ENCODE assay signal across 8 cellular contexts in genomic region chr19:58002384-58003152, GRCh38. TPM values are rescaled to one million over a fixed set of nuclear protein-coding genes. Genes with fewer than 3 reads are reported as not detected.
DNase-seq lines count a peak whose midpoint lies in the region; ATAC-seq and TF ChIP-seq lines count a peak whose summit lies in the region.

Gene ZNF606, minus strand, starts transcription at chr19:58002820. Its CDS starts 1,501 bp downstream, at chr19:58001319.

- H3K27ac Mint-ChIP-seq in activated naive CD4-positive, alpha-beta T cell treated with anti-CD3 and anti-CD28 coated beads, Interleukin-2, amount 50 U/mL, for 72 hours = peak within 1 kb of the TSS; percentile 77 to 96

- H3K4me3 ChIP-seq in DND-41 (ENCODE audit: low read depth in 1 of 2, low read length in 2 of 2) (peak within 1 kb of the TSS; percentile 76 to 95), Karpas-422 (ENCODE audit: low read length) (peak within 1 kb of the TSS; percentile 72), SK-N-SH (ENCODE audit: low read depth in 2 of 2, low read length in 1 of 2) (peak within 1 kb of the TSS; percentile 68 to 70), osteoblast (ENCODE audit: insufficient read depth, low read length) (peak within 1 kb of the TSS; percentile 88)

- H3K36me3 ChIP-seq in DND-41 (ENCODE audit: insufficient read depth, low read length) (peaks cover 85% of the 10 kb centered on the region), Karpas-422 (ENCODE audit: insufficient read depth, low read length) (peaks cover 15% of the 10 kb centered on the region), SK-N-SH (replicated peaks in 1 of 2; ENCODE audit: control insufficient read depth in 1 of 2, insufficient read depth in 2 of 2, low read length in 1 of 2) (peaks cover 24 to 29% of the 10 kb centered on the region in 2 experiments), osteoblast (ENCODE audit: insufficient read depth, low read length) (peaks cover 55% of the 10 kb centered on the region)

- TF ChIP-seq CTCF in DND-41 (IDR thresholded peaks at IDR 0.05; ENCODE audit: borderline replicate concordance, extremely low read depth, low read length, poor library complexity, severe bottlenecking) = no peak
- no peak for TF ChIP-seq CTCF in SK-N-SH (IDR thresholded peaks at IDR 0.05)
- no peak for TF ChIP-seq CTCF in osteoblast (IDR thresholded peaks at IDR 0.05; ENCODE audit: extremely low read depth, low read depth, low read length)

- DNase-seq in DND-41 = peak; percentile 88
- DNase-seq in Karpas-422 = peak; percentile 90
- peak; percentile 94 for DNase-seq in SK-N-SH
- peak; percentile 81 to 86 for DNase-seq in activated naive CD4-positive, alpha-beta T cell treated with anti-CD3 and anti-CD28 coated beads, Interleukin-2, amount 50 U/mL, for 72 hours (ENCODE audit: low spot score in 2 of 2)
- DNase-seq in glomerular visceral epithelial cell (ENCODE audit: extremely low spot score) = peak; percentile 85
- DNase-seq in osteoblast (ENCODE audit: insufficient read length, low spot score, missing footprints) = peak; percentile 99

- H3K79me2 ChIP-seq in DND-41 (ENCODE audit: insufficient read depth, low read length) (peaks cover 48% of the 10 kb centered on the region), Karpas-422 (ENCODE audit: low read length) (peaks cover 10% of the 10 kb centered on the region), SK-N-SH (ENCODE audit: insufficient read depth) (peaks cover 5% of the 10 kb centered on the region; the same call in 1 of the 2 replicates), osteoblast (ENCODE audit: insufficient read depth, low read length) (peaks cover 39% of the 10 kb centered on the region)

- no peak for TF ChIP-seq EP300 in SK-N-SH (IDR thresholded peaks at IDR 0.05; ENCODE audit: borderline replicate concordance in 1 of 2, low read depth in 1 of 2, low read length in 1 of 2)

- H3K4me1 ChIP-seq in DND-41 (ENCODE audit: insufficient read depth, low read length) = peaks cover 51% of the 10 kb centered on the region
- H3K4me1 ChIP-seq in Karpas-422 (ENCODE audit: low read length) = no peaks in the 10 kb centered on the region; the same call in 1 of the 2 replicates
- no peaks in the 10 kb centered on the region; a peak in 1 of 4 replicates for H3K4me1 ChIP-seq in SK-N-SH (ENCODE audit: control insufficient read depth in 1 of 2, insufficient read depth in 2 of 2, low read depth in 1 of 2, low read length in 1 of 2)
- peaks cover 7% of the 10 kb centered on the region for H3K4me1 ChIP-seq in osteoblast (ENCODE audit: insufficient read depth, low read length)

- H3K4me2 ChIP-seq in DND-41 (ENCODE audit: insufficient read depth, low read length) = peak within 1 kb of the TSS; percentile 91
- peak within 1 kb of the TSS; percentile 43 for H3K4me2 ChIP-seq in Karpas-422 (ENCODE audit: low read depth, low read length, poor library complexity, severe bottlenecking)
- H3K4me2 ChIP-seq in SK-N-SH = peak within 1 kb of the TSS; percentile 65
- H3K4me2 ChIP-seq in osteoblast (ENCODE audit: insufficient read depth, low read length) = peak within 1 kb of the TSS; percentile 98

- H3K27me3 ChIP-seq in DND-41 (ENCODE audit: insufficient read depth, low read length, poor library complexity) (no peaks in the 10 kb centered on the region), Karpas-422 (ENCODE audit: low read length) (no peaks in the 10 kb centered on the region), SK-N-SH (ENCODE audit: insufficient read depth) (no peaks in the 10 kb centered on the region), osteoblast (ENCODE audit: insufficient read depth, low read length) (no peaks in the 10 kb centered on the region)

- under 1% methylated on average over 22 of the region's 89 CpGs for WGBS in SK-N-SH (ENCODE audit: low lambda C conversion rate)

- no peaks in the 10 kb centered on the region for H4K20me1 ChIP-seq in DND-41 (ENCODE audit: insufficient read depth, low read length)
- H4K20me1 ChIP-seq in Karpas-422 (ENCODE audit: insufficient read depth, low read depth, low read length) = no peaks in the 10 kb centered on the region
- H4K20me1 ChIP-seq in SK-N-SH (ENCODE audit: insufficient read depth) = no peaks in the 10 kb centered on the region
- H4K20me1 ChIP-seq in osteoblast (ENCODE audit: insufficient read depth, low read length) = no peaks in the 10 kb centered on the region

- H3F3A ChIP-seq in SK-N-SH (replicated peaks; ENCODE audit: insufficient read depth) = no peaks in the 10 kb centered on the region

- TF ChIP-seq RAD21 in SK-N-SH (IDR thresholded peaks at IDR 0.05; ENCODE audit: low read length) = no peak

- H3K9me2 ChIP-seq in Karpas-422 (replicated peaks; ENCODE audit: insufficient read depth, low read length) (no peaks in the 10 kb centered on the region), SK-N-SH (no peaks in the 10 kb centered on the region)

- peaks cover 54% of the 10 kb centered on the region for H3K9me3 ChIP-seq in DND-41 (ENCODE audit: insufficient read depth, low read length, severe bottlenecking)
- peaks cover 48% of the 10 kb centered on the region for H3K9me3 ChIP-seq in Karpas-422 (ENCODE audit: low read length)
- peaks cover 14% of the 10 kb centered on the region for H3K9me3 ChIP-seq in SK-N-SH
- peaks cover 3% of the 10 kb centered on the region for H3K9me3 ChIP-seq in osteoblast (ENCODE audit: low read depth, low read length)

- peaks cover 42 to 48% of the 10 kb centered on the region in 2 donors for H3K9me3 Mint-ChIP-seq in activated naive CD4-positive, alpha-beta T cell treated with anti-CD3 and anti-CD28 coated beads, Interleukin-2, amount 50 U/mL, for 72 hours

- H3K27ac ChIP-seq in DND-41 (ENCODE audit: low read length) = peak within 1 kb of the TSS; percentile 90
- H3K27ac ChIP-seq in Karpas-422 (ENCODE audit: low read length) = no peak within 1 kb of the TSS
- H3K27ac ChIP-seq in SK-N-SH (ENCODE audit: low read depth in 2 of 2, low read length in 1 of 2) = peak within 1 kb of the TSS; percentile 41 to 76; a peak in 3 of 4 replicates
- H3K27ac ChIP-seq in osteoblast (ENCODE audit: low read depth, low read length) = peak within 1 kb of the TSS; percentile 85
- peak within 1 kb of the TSS; percentile 69 for H3K27ac ChIP-seq in temporal lobe (ENCODE audit: low read depth, low read length)

- H2AFZ ChIP-seq in DND-41 (ENCODE audit: low read depth, low read length) (peak within 1 kb of the TSS; percentile 98), Karpas-422 (ENCODE audit: low read length) (0 out of 2 replicates have a peak within 1 kb of the TSS, but pooled peaks have one; percentile 84), SK-N-SH (ENCODE audit: low read depth) (peak within 1 kb of the TSS; percentile 95), osteoblast (ENCODE audit: low read length) (peak within 1 kb of the TSS; percentile 99)

- ATAC-seq in DND-41 (ENCODE audit: insufficient read depth, low read depth) (peak; percentile 96), GM21786 (IDR thresholded peaks at IDR 0.05; ENCODE audit: unreplicated experiment) (peak; percentile 93)
- peak; percentile 98 to 99 for ATAC-seq in activated naive CD4-positive, alpha-beta T cell treated with anti-CD3 and anti-CD28 coated beads, Interleukin-2, amount 50 U/mL, for 72 hours

- H3K36me3 Mint-ChIP-seq in activated naive CD4-positive, alpha-beta T cell treated with anti-CD3 and anti-CD28 coated beads, Interleukin-2, amount 50 U/mL, for 72 hours = peaks cover 82 to 93% of the 10 kb centered on the region in 2 donors

- POLR2A ChIA-PET in SK-N-SH (lab: Yijun Ruan, JAX) = interaction anchor here (0.6 to 1.5 kb wide), 7 partner anchors 10 to 338 kb away, joined by 3 to 6 read pairs (median 4); partner anchors contain the start of genes ZNF135, ZNF274, ZNF551 and ZSCAN18

- peak within 1 kb of the TSS; percentile 90 for H3K9ac ChIP-seq in DND-41 (ENCODE audit: low read depth, low read length)
- H3K9ac ChIP-seq in Karpas-422 (ENCODE audit: low read length) = peak within 1 kb of the TSS; percentile 78
- peak within 1 kb of the TSS; percentile 71 for H3K9ac ChIP-seq in SK-N-SH

- CTCF ChIA-PET in SK-N-SH (lab: Yijun Ruan, JAX) = interaction anchor here (0.6 to 1.7 kb wide), 3 partner anchors 13 to 1319 kb away, joined by 3 read pairs; no protein-coding TSS in a partner anchor

TF ChIP-seq in SK-N-SH, 30 proteins besides CTCF, POLR2A, EP300 and RAD21:
- TF ChIP-seq ELF1 (IDR thresholded peaks at IDR 0.05) (peak; percentile 68), POLR2AphosphoS5 (IDR thresholded peaks at IDR 0.05; ENCODE audit: low read depth, low read length) (peak; percentile 36; the same call in 1 of the 2 replicates), SIN3A (IDR thresholded peaks at IDR 0.05; ENCODE audit: borderline replicate concordance, low read depth, low read length) (no peak), MAX (IDR thresholded peaks at IDR 0.05; ENCODE audit: low read depth) (peak; percentile 46; the same call in 1 of the 2 replicates), YY1 (IDR thresholded peaks at IDR 0.05; ENCODE audit: low read depth) (peak; percentile 92), GABPA (IDR thresholded peaks at IDR 0.05; ENCODE audit: low read depth) (peak; percentile 78), TAF1 (IDR thresholded peaks at IDR 0.05; ENCODE audit: borderline replicate concordance, low read depth, low read length) (no peak)

RNA-seq across cellular contexts. Expression of gene ZNF606, which starts in this region (rescaled TPM):
- 7.8 and 10.8 TPM in 2 replicates for total RNA-seq in Karpas-422 (2014; rRNA removed; shearing (Covaris generic); ENCODE audit: low replicate concordance)
- 2.9 TPM in 2 replicates for polyA plus RNA-seq in SK-N-SH (2012; rRNA removed)
- 1.4 and 2.0 TPM in 2 replicates for polyA plus RNA-seq in SK-N-SH (2012; cell fraction: cytosol; rRNA removed)
- 14.7 and 15.2 TPM in 2 replicates for polyA plus RNA-seq in SK-N-SH (2012; cell fraction: nucleus; rRNA removed)
- total RNA-seq in activated naive CD4-positive, alpha-beta T cell treated with anti-CD3 and anti-CD28 coated beads, Interleukin-2, amount 50 U/mL, for 72 hours = 1 to 10 TPM; 3.2 to 9.1 TPM
- total RNA-seq in osteoblast (16.3 and 17.4 TPM in 2 replicates), temporal lobe (48.9 TPM)

Comparison
In these comparisons a context has a peak if more than half of its experiments do, and no peak if none do; other contexts are left out.
1. H3K4me2 ChIP-seq: peak in every context shown above with its lines; median percentile 98 in osteoblast; 91 in DND-41; 65 in SK-N-SH; 43 in Karpas-422.